Comparison of ENCODE assay signal across 8 cellular contexts in genomic region chr12:121711925-121712461, GRCh38.
DNase-seq lines count a peak whose midpoint lies in the region; ATAC-seq and TF ChIP-seq lines count a peak whose summit lies in the region.

No MANE protein-coding gene starts in this region.

- H3K4me1 ChIP-seq in OCI-LY1 (ENCODE audit: insufficient read depth, low read length, severe bottlenecking), result peaks cover 26% of the 10 kb centered on the region

- no peaks in the 10 kb centered on the region for H3K9me3 ChIP-seq in OCI-LY1 (ENCODE audit: low read length)

- H3K36me3 ChIP-seq in OCI-LY1 (ENCODE audit: insufficient read depth, low read length), result peaks cover 6% of the 10 kb centered on the region

- peak overlapping the region; percentile 100 for H3K4me2 ChIP-seq in OCI-LY1 (ENCODE audit: low read length)

- H3K4me3 Mint-ChIP-seq in stimulated activated effector memory CD8-positive, alpha-beta T cell treated with anti-CD3 and anti-CD28 coated beads, Interleukin-12 subunit alpha, Interleukin-12 subunit beta, amount 100 ng/mL, for 72 hours, result peak overlapping the region; percentile 92

- in situ Hi-C loops in T47D (cut with HindIII; ENCODE audit: low pct_unique_long_range_greater_than_20kb, low sequenced_read_pairs), result no loop called here

- H3K27me3 ChIP-seq in OCI-LY1 (ENCODE audit: insufficient read depth, low read length), result no peaks in the 10 kb centered on the region

- peak overlapping the region; percentile 92 for H3K27ac Mint-ChIP-seq in stimulated activated effector memory CD8-positive, alpha-beta T cell treated with anti-CD3 and anti-CD28 coated beads, Interleukin-12 subunit alpha, Interleukin-12 subunit beta, amount 100 ng/mL, for 72 hours

- H3K79me2 ChIP-seq in OCI-LY1 (ENCODE audit: insufficient read depth, low read length), result peaks cover 7% of the 10 kb centered on the region; the same call in 1 of the 2 replicates

- H2AFZ ChIP-seq in OCI-LY1 (ENCODE audit: low read length), result peak overlapping the region; percentile 10; the same call in 1 of the 2 replicates

- no peak overlapping the region for H3K27ac ChIP-seq in OCI-LY1 (ENCODE audit: low read depth, low read length, poor library complexity, severe bottlenecking)

- H3K36me3 Mint-ChIP-seq in stimulated activated effector memory CD8-positive, alpha-beta T cell treated with anti-CD3 and anti-CD28 coated beads, Interleukin-12 subunit alpha, Interleukin-12 subunit beta, amount 100 ng/mL, for 72 hours, result peaks cover 8% of the 10 kb centered on the region

- H4K20me1 ChIP-seq in OCI-LY1 (ENCODE audit: insufficient read depth, low read length), result no peaks in the 10 kb centered on the region

- no peaks in the 10 kb centered on the region for H3F3A ChIP-seq in OCI-LY1 (ENCODE audit: insufficient read depth, low read length)

- H3K4me1 Mint-ChIP-seq in stimulated activated effector memory CD8-positive, alpha-beta T cell treated with anti-CD3 and anti-CD28 coated beads, Interleukin-12 subunit alpha, Interleukin-12 subunit beta, amount 100 ng/mL, for 72 hours, result peaks cover 31% of the 10 kb centered on the region

- peak overlapping the region; percentile 70 for H3K9ac ChIP-seq in OCI-LY1 (ENCODE audit: low read length)

- peak overlapping the region; percentile 100 for H3K4me3 ChIP-seq in OCI-LY1 (ENCODE audit: low read depth, low read length, poor library complexity, severe bottlenecking)

- peak; percentile 50 for DNase-seq in AG20443 (ENCODE audit: low spot score)
- peak; percentile 31 to 53 for DNase-seq in T47D (ENCODE audit: low read depth in 1 of 2, low spot score in 1 of 2)
- peak; percentile 56 for DNase-seq in inferior parietal cortex (ENCODE audit: extremely low spot score)
- DNase-seq in stimulated activated effector memory CD8-positive, alpha-beta T cell treated with anti-CD3 and anti-CD28 coated beads, Interleukin-12 subunit alpha, Interleukin-12 subunit beta, amount 100 ng/mL, for 72 hours (ENCODE audit: low spot score in 2 of 2), result no peak
- DNase-seq in NCI-H187 treated with DMSO at 0.1 percent for 48 hours (lab: John Stamatoyannopoulos, UW), result no peak

- ATAC-seq in GM18868 (IDR thresholded peaks at IDR 0.05; ENCODE audit: unreplicated experiment) (peak; percentile 18), HG03095 (IDR thresholded peaks at IDR 0.05; ENCODE audit: unreplicated experiment) (peak; percentile 10)
- peak; percentile 57 for ATAC-seq in stimulated activated effector memory CD8-positive, alpha-beta T cell treated with anti-CD3 and anti-CD28 coated beads, Interleukin-12 subunit alpha, Interleukin-12 subunit beta, amount 100 ng/mL, for 72 hours

- H3K9me3 Mint-ChIP-seq in stimulated activated effector memory CD8-positive, alpha-beta T cell treated with anti-CD3 and anti-CD28 coated beads, Interleukin-12 subunit alpha, Interleukin-12 subunit beta, amount 100 ng/mL, for 72 hours, result no peaks in the 10 kb centered on the region

- H3K9me2 ChIP-seq in OCI-LY1 (ENCODE audit: low read depth, low read length), result no peaks in the 10 kb centered on the region

- TF ChIP-seq CTCF in OCI-LY1 (IDR thresholded peaks at IDR 0.05; ENCODE audit: low read length), result no peak

Comparison
In these comparisons a context has a peak if more than half of its experiments do, and no peak if none do; other contexts are left out.
1. DNase-seq: peak in AG20443 (single experiment), T47D (2 of 2) and inferior parietal cortex (single experiment); none in stimulated activated effector memory CD8-positive, alpha-beta T cell treated with anti-CD3 and anti-CD28 coated beads, Interleukin-12 subunit alpha, Interleukin-12 subunit beta, amount 100 ng/mL, for 72 hours (0 of 2) and NCI-H187 treated with DMSO at 0.1 percent for 48 hours (single experiment).
2. Peak in every context shown above with its lines, with median percentiles within 50 percentile points of each other: ATAC-seq.